Comparison of ENCODE assay signal across 8 cellular contexts in genomic region chr16:22372882-22373661, GRCh38. TPM values are rescaled to one million over a fixed set of nuclear protein-coding genes. Genes with fewer than 3 reads are reported as not detected.
A peak's percentile ranks its signal among the peaks of the same experiment; 100 is the strongest.
DNase-seq lines count a peak whose midpoint lies in the region; ATAC-seq and TF ChIP-seq lines count a peak whose summit lies in the region.

No MANE protein-coding gene starts in this region.

- peaks cover 51% of the 10 kb centered on the region for H3K4me1 Mint-ChIP-seq in T-helper 1 cell treated with Interleukin-12 subunit alpha and Interleukin-12 subunit beta and Interleukin-4 antibody, amounts not matched to agents 30 μg/mL and 1 μg/mL, for 36 hours (ENCODE audit: low read depth)

- no peak for ATAC-seq in GM19328 (IDR thresholded peaks at IDR 0.05; ENCODE audit: unreplicated experiment)

- peak; percentile 9 for DNase-seq in fibroblast of villous mesenchyme (ENCODE audit: low read depth)
- no peak for DNase-seq in skeletal muscle cell (ENCODE audit: low read depth)
- no peak for DNase-seq in D341Med (ENCODE audit: low spot score)
- no peak for DNase-seq in head of caudate nucleus
- DNase-seq in erythroblast (lab: John Stamatoyannopoulos, UW): no peak

- H3K27me3 Mint-ChIP-seq in T-helper 1 cell treated with Interleukin-12 subunit alpha and Interleukin-12 subunit beta and Interleukin-4 antibody, amounts not matched to agents 30 μg/mL and 1 μg/mL, for 36 hours (ENCODE audit: low read depth): no peaks in the 10 kb centered on the region

- peak overlapping the region; percentile 91 for H3K27ac Mint-ChIP-seq in T-helper 1 cell treated with Interleukin-12 subunit alpha and Interleukin-12 subunit beta and Interleukin-4 antibody, amounts not matched to agents 30 μg/mL and 1 μg/mL, for 36 hours

- H3K9me3 Mint-ChIP-seq in T-helper 1 cell treated with Interleukin-12 subunit alpha and Interleukin-12 subunit beta and Interleukin-4 antibody, amounts not matched to agents 30 μg/mL and 1 μg/mL, for 36 hours: no peaks in the 10 kb centered on the region

- no peak for TF ChIP-seq POLR2A in erythroblast (IDR thresholded peaks at IDR 0.05; ENCODE audit: low read length)

- peak overlapping the region; percentile 92 for H3K4me3 Mint-ChIP-seq in T-helper 1 cell treated with Interleukin-12 subunit alpha and Interleukin-12 subunit beta and Interleukin-4 antibody, amounts not matched to agents 30 μg/mL and 1 μg/mL, for 36 hours

- H3K4me3 ChIP-seq in GM12875 (ENCODE audit: low read depth, low read length): peak overlapping the region; percentile 57
- peak overlapping the region; percentile 90 for H3K4me3 ChIP-seq in fibroblast of villous mesenchyme (ENCODE audit: low read depth, low read length)
- H3K4me3 ChIP-seq in skeletal muscle cell (ENCODE audit: low read depth, low read length): peak overlapping the region; percentile 91

- TF ChIP-seq CTCF in GM12875 (IDR thresholded peaks at IDR 0.05; ENCODE audit: borderline replicate concordance, insufficient read depth, low read depth, low read length): no peak
- TF ChIP-seq CTCF in fibroblast of villous mesenchyme (IDR thresholded peaks at IDR 0.05; ENCODE audit: insufficient read depth, low read depth, low read length): no peak

- peaks cover 26% of the 10 kb centered on the region for H3K36me3 Mint-ChIP-seq in T-helper 1 cell treated with Interleukin-12 subunit alpha and Interleukin-12 subunit beta and Interleukin-4 antibody, amounts not matched to agents 30 μg/mL and 1 μg/mL, for 36 hours (ENCODE audit: low read depth)

- intact Hi-C loops in head of caudate nucleus (cut with DNase I): loop anchor here (5.0 to 10.0 kb wide), 2 partner anchors 52 to 176 kb away; no protein-coding TSS in a partner anchor

RNA-seq across cellular contexts. Expression of gene CDR2, which starts 1.3 kb away (rescaled TPM):
- 37.4 and 40.2 TPM in 2 replicates for total RNA-seq in fibroblast of villous mesenchyme
